In the genomic region with DNA sequence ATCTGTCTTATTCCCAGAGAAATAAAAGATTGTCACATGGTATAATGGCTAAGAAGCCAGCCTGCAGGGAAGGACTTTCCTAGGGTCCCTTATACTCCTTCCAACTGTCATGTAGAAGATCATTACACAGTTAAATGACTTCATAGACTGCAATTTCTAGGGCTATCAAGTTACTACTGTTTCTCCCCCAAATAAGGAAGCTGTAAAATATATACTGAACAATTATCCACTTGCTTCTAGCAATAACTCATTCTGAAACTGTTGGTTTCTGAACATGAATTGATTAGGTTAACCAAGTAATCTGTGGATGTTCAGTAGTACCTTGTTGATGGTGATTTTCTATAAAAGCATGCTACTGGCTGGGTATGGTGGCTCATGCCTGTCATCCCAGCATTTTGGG, we compare ENCODE assay signal across 31 cellular contexts. TPM values are rescaled to one million over a fixed set of nuclear protein-coding genes. Genes with fewer than 3 reads are reported as not detected.
"Had no signal": no experiment of that assay in that cellular context is flagged by ENCODE, and none has a peak within 500 bp of the region (broad histone marks: within the 10 kb centered on the region; RNA-seq: fewer than 3 reads in every experiment).

No MANE protein-coding gene starts in this region.

- H3K27ac Mint-ChIP-seq: endodermal cell; naive thymus-derived CD4-positive, alpha-beta T cell; nephron; neural progenitor cell; progenitor cell of endocrine pancreas had no signal

- H3K27me3 ChIP-seq: dorsolateral prefrontal cortex, gastrocnemius medialis, heart left ventricle, left lung, neural progenitor cell, tibial nerve, upper lobe of left lung had no signal

- H3K9me3 Mint-ChIP-seq: endodermal cell; naive thymus-derived CD4-positive, alpha-beta T cell; nephron; neural progenitor cell had no signal

- FAIRE-seq: colon, islet of Langerhans, urothelium cell line had no signal

- H3K27ac ChIP-seq: dorsolateral prefrontal cortex, epithelial cell of prostate, gastrocnemius medialis, heart left ventricle, left lung, neural progenitor cell, parathyroid adenoma, thoracic aorta, tibial nerve, upper lobe of left lung had no signal

- DNase-seq: dorsolateral prefrontal cortex; effector CD8-positive, alpha-beta T cell; endodermal cell; foreskin fibroblast; gastrocnemius medialis; heart left ventricle; left cardiac atrium; left lung; mesendoderm; midbrain; naive thymus-derived CD4-positive, alpha-beta T cell; stimulated activated CD4-positive, alpha-beta T cell treated with anti-CD3 and anti-CD28 coated beads, Interleukin-12 subunit alpha, Interleukin-12 subunit beta, amount 100 ng/mL, for 4 hours; stimulated activated CD4-positive, alpha-beta T cell treated with anti-CD3 and anti-CD28 coated beads, Interleukin-1b, Interleukin-23, amount 100 ng/mL, for 48 hours; stimulated activated CD4-positive, alpha-beta T cell treated with anti-CD3 and anti-CD28 coated beads, Interleukin-4, amount 100 ng/mL, for 1 hour; stimulated activated CD8-positive, alpha-beta memory T cell treated with anti-CD3 and anti-CD28 coated beads, Interleukin-4, amount 100 ng/mL, for 48 hours; stimulated activated naive CD4-positive, alpha-beta T cell treated with Interleukin-2 at 50 U/mL for 16 hours; upper lobe of left lung had no signal

- H3K27me3 Mint-ChIP-seq: naive thymus-derived CD4-positive, alpha-beta T cell; progenitor cell of endocrine pancreas had no signal

- H3K4me3 ChIP-seq: dorsolateral prefrontal cortex, gastrocnemius medialis, heart left ventricle, left lung, neural progenitor cell, smooth muscle cell, thoracic aorta, tibial nerve, upper lobe of left lung had no signal

- H3K9ac ChIP-seq: neural progenitor cell, parathyroid adenoma had no signal

- H3K4me1 Mint-ChIP-seq: endodermal cell; naive thymus-derived CD4-positive, alpha-beta T cell; nephron; neural progenitor cell had no signal

- H3K36me3 Mint-ChIP-seq: naive thymus-derived CD4-positive, alpha-beta T cell; neural progenitor cell had no signal

- H3K4me3 Mint-ChIP-seq: endodermal cell; naive thymus-derived CD4-positive, alpha-beta T cell; nephron; neural progenitor cell had no signal

- H2AFZ ChIP-seq: neural progenitor cell, parathyroid adenoma had no signal

- H3K79me2 ChIP-seq: parathyroid adenoma had no signal

- H3K4me2 ChIP-seq: neural progenitor cell, smooth muscle cell had no signal

- H3K36me3 ChIP-seq: gastrocnemius medialis, heart left ventricle, left lung, neural progenitor cell, thoracic aorta, tibial nerve, upper lobe of left lung had no signal

- H3K4me1 ChIP-seq: gastrocnemius medialis, heart left ventricle, left lung, neural progenitor cell, parathyroid adenoma, upper lobe of left lung had no signal

- H3K9me3 ChIP-seq: gastrocnemius medialis, heart left ventricle, left lung, thoracic aorta, tibial nerve, upper lobe of left lung had no signal

- ATAC-seq: gastrocnemius medialis; heart left ventricle; left cardiac atrium; left lung; naive thymus-derived CD4-positive, alpha-beta T cell; sciatic nerve had no signal

RNA-seq across cellular contexts. Expression of a gene that starts 44.6 kb away (rescaled TPM):
- total RNA-seq: gastrocnemius medialis; glomerular endothelial cell; left lung; lung microvascular endothelial cell; naive thymus-derived CD4-positive, alpha-beta T cell had no signal
- polyA plus RNA-seq: naive thymus-derived CD4-positive, alpha-beta T cell had no signal
